In genomic region chr19:51367565-51368365, GRCh38 we compare ENCODE assay signal across 8 cellular contexts. TPM values are rescaled to one million over a fixed set of nuclear protein-coding genes. Genes with fewer than 3 reads are reported as not detected.
DNase-seq lines count a peak whose midpoint lies in the region; ATAC-seq, FAIRE-seq and TF ChIP-seq lines count a peak whose summit lies in the region.

No MANE protein-coding gene starts in this region.

- TSS peak; percentile 51 for BruUV-seq in mammary epithelial cell (replicated peaks; lab: Mats Ljungman, UMichigan)

- H3K36me3 ChIP-seq in WERI-Rb-1 (no peaks in the 10 kb centered on the region), mammary epithelial cell (ENCODE audit: insufficient read depth, low read length) (no peaks in the 10 kb centered on the region), small intestine (ENCODE audit: control insufficient read depth in 2 of 2, insufficient read depth in 2 of 2, low read length in 2 of 2) (no peaks in the 10 kb centered on the region)

- 0% methylated on average over 4 of the region's 64 CpGs for WGBS in mammary epithelial cell (ENCODE audit: low coverage, missing lambda C conversion rate)
- WGBS in small intestine, 3 donors: 0 to 1% (median 0%) methylated on average over 42 to 64 of the region's 64 CpGs

- H3K4me1 ChIP-seq in mammary epithelial cell (ENCODE audit: insufficient read depth, low read length): peaks cover 19% of the 10 kb centered on the region
- H3K4me1 ChIP-seq in small intestine (ENCODE audit: control insufficient read depth in 2 of 2, insufficient read depth in 1 of 2, low read depth in 1 of 2, low read length in 1 of 2): no peaks in the 10 kb centered on the region

- H3K27ac ChIP-seq in WERI-Rb-1: peak overlapping the region; percentile 86
- H3K27ac ChIP-seq in mammary epithelial cell (ENCODE audit: insufficient read depth, low read depth, low read length): peak overlapping the region; percentile 58
- H3K27ac ChIP-seq in small intestine (ENCODE audit: low read depth in 1 of 2, low read length in 1 of 2): peak overlapping the region; percentile 93

- peak; percentile 100 for DNase-seq in GM12865 (ENCODE audit: low read depth)
- peak; percentile 91 for DNase-seq in NCI-H2029 (lab: John Stamatoyannopoulos, UW)
- DNase-seq in WERI-Rb-1: peak; percentile 99
- peak; percentile 95 for DNase-seq in mammary epithelial cell
- DNase-seq in iPS-NIHi11 (ENCODE audit: low spot score): peak; percentile 98
- peak; percentile 98 for DNase-seq in small intestine
- no peak for DNase-seq in NCI-H2081 (lab: John Stamatoyannopoulos, UW)

- intact Hi-C loops in mammary epithelial cell (cut with micrococcal nuclease): loop anchor here (1.0 kb wide), 1 partner anchor 27 kb away; no protein-coding TSS in a partner anchor

- peaks cover 18% of the 10 kb centered on the region for H3K79me2 ChIP-seq in mammary epithelial cell (ENCODE audit: insufficient read depth, low read length)

- in situ Hi-C loops in mammary epithelial cell (cut with MboI; ENCODE audit: low sequenced_read_pairs in 2 of 2): no loop called here

- no peaks in the 10 kb centered on the region for H3K27me3 ChIP-seq in WERI-Rb-1 (ENCODE audit: insufficient read depth, low read depth, severe bottlenecking)
- H3K27me3 ChIP-seq in mammary epithelial cell (ENCODE audit: insufficient read depth, low read length): no peaks in the 10 kb centered on the region
- H3K27me3 ChIP-seq in small intestine (ENCODE audit: control insufficient read depth in 2 of 2, insufficient read depth in 2 of 2, low read length in 2 of 2): no peaks in the 10 kb centered on the region

- peak overlapping the region; percentile 93 for H3K4me3 ChIP-seq in GM12865 (ENCODE audit: low read depth, low read length)
- H3K4me3 ChIP-seq in WERI-Rb-1 (ENCODE audit: low read depth, low read length): peak overlapping the region; percentile 60
- H3K4me3 ChIP-seq in mammary epithelial cell (replicated peaks in 1 of 3; ENCODE audit: insufficient read depth in 1 of 3, low read depth in 2 of 3, low read length in 3 of 3): peak overlapping the region; percentile 61 to 68 (median 67)
- H3K4me3 ChIP-seq in small intestine (ENCODE audit: low read depth in 1 of 2, low read length in 2 of 2): peak overlapping the region; percentile 54 to 81

- ATAC-seq in HG02642 (IDR thresholded peaks at IDR 0.05; ENCODE audit: poor library complexity, unreplicated experiment): peak; percentile 81

- no peak overlapping the region for H3K9ac ChIP-seq in mammary epithelial cell (ENCODE audit: insufficient read depth, low read length)

- no peaks in the 10 kb centered on the region for H3K9me3 ChIP-seq in WERI-Rb-1 (ENCODE audit: severe bottlenecking)
- no peaks in the 10 kb centered on the region for H3K9me3 ChIP-seq in mammary epithelial cell (replicated peaks; ENCODE audit: insufficient read depth, low read length)
- no peaks in the 10 kb centered on the region for H3K9me3 ChIP-seq in small intestine (ENCODE audit: control insufficient read depth, low read depth)

- peak overlapping the region; percentile 93 for H3K4me2 ChIP-seq in mammary epithelial cell (ENCODE audit: insufficient read depth, low read depth, low read length)

- dilution Hi-C loops in mammary epithelial cell (cut with HindIII; ENCODE audit: low sequenced_read_pairs): no loop called here

- no peaks in the 10 kb centered on the region for H4K20me1 ChIP-seq in mammary epithelial cell (ENCODE audit: insufficient read depth, low read length)

- no peak for TF ChIP-seq CTCF in GM12865 (IDR thresholded peaks at IDR 0.05; ENCODE audit: insufficient read depth, low read depth, low read length, missing control alignments)
- TF ChIP-seq CTCF in WERI-Rb-1 (IDR thresholded peaks at IDR 0.05; ENCODE audit: low read depth, low read length): no peak
- TF ChIP-seq CTCF in mammary epithelial cell (conservative IDR thresholded peaks at IDR 0.05 in 1 of 2, IDR thresholded peaks at IDR 0.05 in 1 of 2; ENCODE audit: extremely low read depth in 1 of 2, insufficient read depth in 1 of 2, low read depth in 1 of 2, low read length in 2 of 2): no peak

- CTCF ChIA-PET in mammary epithelial cell (lab: Charles Lee; ENCODE audit: low non-redundant PET): interaction anchor here (0.6 kb wide), 1 partner anchor 54 kb away, joined by 3 read pairs; no protein-coding TSS in a partner anchor

- peak overlapping the region; percentile 98 for H2AFZ ChIP-seq in mammary epithelial cell (ENCODE audit: low read depth, low read length)

- no peak for FAIRE-seq in small intestine (lab: Jason Lieb, UNC)

RNA-seq across cellular contexts. Expression of gene CLDND2, which starts 1.0 kb away (rescaled TPM):
- total RNA-seq in mammary epithelial cell: not detected
- not detected for polyA plus RNA-seq in mammary epithelial cell
- not detected for polyA minus RNA-seq in mammary epithelial cell
- polyA plus RNA-seq in small intestine: 1 to 10 TPM in 1 of 3 donors, under 1 TPM in 1, not detected in 1; 0.25 to 4.1 TPM

RNA-seq across cellular contexts. Expression of gene ETFB, which starts 1.6 kb away (rescaled TPM):
- 10 to 100 TPM; 48.3 to 82.5 TPM for total RNA-seq in mammary epithelial cell
- polyA plus RNA-seq in mammary epithelial cell (147 TPM), small intestine (100 to 1,000 TPM; 232 to 412 (median 265) TPM)
- polyA minus RNA-seq in mammary epithelial cell: 94.4 TPM

RNA-seq across cellular contexts. Expression of gene NKG7, which starts 4.7 kb away (rescaled TPM):
- not detected for total RNA-seq in mammary epithelial cell
- not detected for polyA plus RNA-seq in mammary epithelial cell
- polyA minus RNA-seq in mammary epithelial cell: not detected
- polyA plus RNA-seq in small intestine: 1 to 10 TPM; 3.6 to 6.2 (median 4.7) TPM

RNA-seq across cellular contexts. Expression of gene LIM2, which starts 20.0 kb away (rescaled TPM):
- total RNA-seq in mammary epithelial cell: not detected
- polyA plus RNA-seq in mammary epithelial cell (not detected), small intestine (not detected)
- not detected for polyA minus RNA-seq in mammary epithelial cell

RNA-seq across cellular contexts. Expression of gene C19orf84, which starts 22.6 kb away (rescaled TPM):
- total RNA-seq in mammary epithelial cell: not detected
- polyA plus RNA-seq in mammary epithelial cell: not detected
- not detected for polyA minus RNA-seq in mammary epithelial cell
- polyA plus RNA-seq in small intestine: not detected

Comparison
In these comparisons a context has a peak if more than half of its experiments do, and no peak if none do; other contexts are left out.
1. DNase-seq: peak in GM12865 (single experiment), NCI-H2029 (single experiment), WERI-Rb-1 (single experiment), mammary epithelial cell (single experiment), iPS-NIHi11 (single experiment) and small intestine (single experiment); none in NCI-H2081 (0 of 2).
2. Peak in every context shown above with its lines, with median percentiles within 50 percentile points of each other: H3K4me3 ChIP-seq and H3K27ac ChIP-seq.